1 cellular context compared by ENCODE assay signal in genomic region chr17:74374786-74375185, GRCh38.
TF ChIP-seq lines count a peak whose summit lies in the region.

No MANE protein-coding gene starts in this region.

TF ChIP-seq in K562, 482 proteins besides CTCF, POLR2A, EP300 and RAD21:
- TF ChIP-seq SRF (CRISPR knock-in tag; IDR thresholded peaks at IDR 0.05) (no peak), CCNT2 (IDR thresholded peaks at IDR 0.05; ENCODE audit: borderline replicate concordance, extremely low read depth, insufficient read length, low read depth, low read length) (no peak), NCOA4 (IDR thresholded peaks at IDR 0.05; ENCODE audit: partially characterized antibody) (no peak), CAMTA2 (CRISPR knock-in tag; conservative IDR thresholded peaks at IDR 0.05) (no peak), FOXA3 (CRISPR knock-in tag; conservative IDR thresholded peaks at IDR 0.05 in 1 of 2, IDR thresholded peaks at IDR 0.05 in 1 of 2) (no peak), FOXJ3 (CRISPR knock-in tag; IDR thresholded peaks at IDR 0.05) (no peak), NCOA6 (IDR thresholded peaks at IDR 0.05) (no peak)
- TF ChIP-seq, protein P1, sequence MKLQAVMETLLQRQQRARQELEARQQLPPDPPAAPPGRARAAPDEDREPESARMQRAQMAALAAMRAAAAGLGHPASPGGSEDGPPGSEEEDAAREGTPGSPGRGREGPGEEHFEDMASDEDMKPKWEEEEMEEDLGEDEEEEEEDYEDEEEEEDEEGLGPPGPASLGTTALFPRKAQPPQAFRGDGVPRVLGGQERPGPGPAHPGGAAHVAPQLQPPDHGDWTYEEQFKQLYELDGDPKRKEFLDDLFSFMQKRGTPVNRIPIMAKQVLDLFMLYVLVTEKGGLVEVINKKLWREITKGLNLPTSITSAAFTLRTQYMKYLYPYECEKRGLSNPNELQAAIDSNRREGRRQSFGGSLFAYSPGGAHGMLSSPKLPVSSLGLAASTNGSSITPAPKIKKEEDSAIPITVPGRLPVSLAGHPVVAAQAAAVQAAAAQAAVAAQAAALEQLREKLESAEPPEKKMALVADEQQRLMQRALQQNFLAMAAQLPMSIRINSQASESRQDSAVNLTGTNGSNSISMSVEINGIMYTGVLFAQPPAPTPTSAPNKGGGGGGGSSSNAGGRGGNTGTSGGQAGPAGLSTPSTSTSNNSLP (IDR thresholded peaks at IDR 0.05; ENCODE audit: borderline replicate concordance, low read depth, low read length), result no peak
TF ChIP-seq in K562: peak in this region for 0.
